In genomic region chr12:53299454-53300180, GRCh38 we compare ENCODE assay signal across 8 cellular contexts. TPM values are rescaled to one million over a fixed set of nuclear protein-coding genes. Genes with fewer than 3 reads are reported as not detected.
DNase-seq lines count a peak whose midpoint lies in the region; ATAC-seq, FAIRE-seq and TF ChIP-seq lines count a peak whose summit lies in the region.

MYG1 (plus strand) TSS chr12:53299695; CDS start chr12:53299738, 43 bp downstream.

- no peaks in the 10 kb centered on the region for H3K9me3 ChIP-seq in kidney (ENCODE audit: control insufficient read depth in 1 of 2, low read length in 2 of 2)

- ATAC-seq in GM18873 (IDR thresholded peaks at IDR 0.05; ENCODE audit: low FRiP score, unreplicated experiment) (peak; percentile 56), HG03175 (IDR thresholded peaks at IDR 0.05; ENCODE audit: unreplicated experiment) (peak; percentile 80)
- ATAC-seq in activated CD4-positive, CD25-positive, alpha-beta regulatory T cell treated with anti-CD3 and anti-CD28 coated beads, Interleukin-2, amount 50 U/mL, for 24 hours: peak; percentile 69 to 77

- peaks cover 6 to 16% of the 10 kb centered on the region in 2 donors for H3K36me3 ChIP-seq in kidney (ENCODE audit: control insufficient read depth in 1 of 2, insufficient read depth in 2 of 2, low read length in 2 of 2)

- no peak for FAIRE-seq in kidney (lab: Jason Lieb, UNC)

- peak within 1 kb of the TSS; percentile 35 to 94 for H3K9ac ChIP-seq in kidney (ENCODE audit: low read length in 2 of 2)

- peak within 1 kb of the TSS; percentile 78 to 90 for H3K4me3 ChIP-seq in kidney (ENCODE audit: low read length in 2 of 2)

- H3K4me1 ChIP-seq in kidney (ENCODE audit: control insufficient read depth in 1 of 2, insufficient read depth in 1 of 2, low read depth in 1 of 2, low read length in 2 of 2): peaks cover 5 to 29% of the 10 kb centered on the region in 2 donors

- intact Hi-C loops in kidney (cut with DNase I): no loop called here

- peak within 1 kb of the TSS in 1 of 2 donors; percentile 70 for H3K27ac ChIP-seq in kidney (ENCODE audit: low read depth in 2 of 2, low read length in 2 of 2)

- no peak for TF ChIP-seq CTCF in kidney (IDR thresholded peaks at IDR 0.05; ENCODE audit: borderline replicate concordance, extremely low read depth, insufficient read depth)

- DNase-seq in AG08396 (ENCODE audit: low spot score): peak; percentile 82
- peak; percentile 81 for DNase-seq in NCI-H345 treated with DMSO at 0.1 percent for 48 hours (lab: John Stamatoyannopoulos, UW; ENCODE audit: unreplicated experiment)
- DNase-seq in cerebellar cortex (ENCODE audit: low spot score): peak; percentile 94
- peak; percentile 96 for DNase-seq in kidney
- DNase-seq in stimulated activated CD4-positive, alpha-beta T cell treated with anti-CD3 and anti-CD28 coated beads, Interleukin-15, amount 100 ng/mL, for 1 hour (ENCODE audit: low read depth in 1 of 2, low spot score in 1 of 2): peak; percentile 59 to 70

RNA-seq across cellular contexts. Expression of gene MYG1, which starts in this region (rescaled TPM):
- total RNA-seq in kidney: 49.0 TPM
- polyA plus RNA-seq in kidney (ENCODE audit: insufficient read depth, low read depth, low replicate concordance): 105 TPM
